8 cellular contexts compared by ENCODE assay signal in the genomic region with DNA sequence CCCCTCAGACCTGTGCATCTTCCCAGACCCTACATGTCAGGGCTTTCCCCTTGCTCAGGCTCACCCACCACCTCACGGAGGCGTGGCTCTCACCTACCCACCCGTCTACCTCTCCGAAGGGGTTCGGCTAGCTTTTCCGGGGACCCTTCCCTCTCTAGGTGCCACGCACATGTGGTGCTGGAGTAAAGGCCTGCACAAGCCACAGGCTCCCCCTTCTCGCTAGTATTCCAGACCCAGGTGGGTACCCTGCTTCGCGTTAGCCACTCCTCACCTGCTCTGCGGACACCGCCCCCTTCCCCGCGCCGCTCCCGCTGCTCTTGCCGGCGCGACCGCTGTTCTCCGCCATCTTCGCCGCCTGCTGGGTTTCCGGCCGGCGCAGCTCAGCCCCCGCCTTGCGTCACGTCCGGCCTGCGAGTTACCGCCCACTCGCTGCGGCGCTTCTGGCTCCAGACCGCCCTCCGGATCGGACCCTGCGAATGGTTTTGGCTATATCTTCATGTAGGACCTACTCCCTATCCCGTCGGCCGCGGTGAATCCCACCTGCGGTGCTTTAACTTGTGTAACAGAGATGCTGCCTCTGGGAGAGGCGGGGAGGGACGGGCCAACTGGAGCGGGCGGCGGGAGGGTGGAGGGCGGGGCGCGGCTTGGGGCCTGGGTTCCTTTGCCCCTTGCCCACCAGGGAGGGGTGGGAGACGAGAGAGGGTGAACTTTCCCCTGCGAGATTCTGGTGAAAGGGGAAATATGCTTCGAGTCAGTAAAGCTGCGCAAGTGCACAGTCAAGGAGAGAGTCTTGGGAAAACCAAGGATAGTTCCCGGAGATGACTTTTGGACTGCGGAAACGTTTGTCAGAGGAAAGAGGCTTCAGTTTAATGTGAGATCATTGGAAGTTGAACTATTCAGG. TPM values are rescaled to one million over a fixed set of nuclear protein-coding genes. Genes with fewer than 3 reads are reported as not detected.
A peak's percentile ranks its signal among the peaks of the same experiment; 100 is the strongest.
DNase-seq lines count a peak whose midpoint lies in the region; ATAC-seq and TF ChIP-seq lines count a peak whose summit lies in the region.

A gene with protein sequence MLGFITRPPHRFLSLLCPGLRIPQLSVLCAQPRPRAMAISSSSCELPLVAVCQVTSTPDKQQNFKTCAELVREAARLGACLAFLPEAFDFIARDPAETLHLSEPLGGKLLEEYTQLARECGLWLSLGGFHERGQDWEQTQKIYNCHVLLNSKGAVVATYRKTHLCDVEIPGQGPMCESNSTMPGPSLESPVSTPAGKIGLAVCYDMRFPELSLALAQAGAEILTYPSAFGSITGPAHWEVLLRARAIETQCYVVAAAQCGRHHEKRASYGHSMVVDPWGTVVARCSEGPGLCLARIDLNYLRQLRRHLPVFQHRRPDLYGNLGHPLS (plus strand): TSS at position 425 of the 901 bp plus-strand sequence. CDS start 72 bp downstream, at position 497.
A gene with protein sequence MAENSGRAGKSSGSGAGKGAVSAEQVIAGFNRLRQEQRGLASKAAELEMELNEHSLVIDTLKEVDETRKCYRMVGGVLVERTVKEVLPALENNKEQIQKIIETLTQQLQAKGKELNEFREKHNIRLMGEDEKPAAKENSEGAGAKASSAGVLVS (minus strand): TSS at position 357 of the 901 bp plus-strand sequence. CDS start 11 bp downstream, at position 346.

- H3K27ac Mint-ChIP-seq in IgD-negative memory B cell: peak within 1 kb of the TSS; percentile 86 to 96 (median 96)

- H3K4me1 ChIP-seq in Panc1 (ENCODE audit: control insufficient read depth, insufficient read depth, low read length): peaks cover 36% of the 10 kb centered on the region
- H3K4me1 ChIP-seq in mucosa of stomach (ENCODE audit: control insufficient read depth, insufficient read depth, low read length): peaks cover 26% of the 10 kb centered on the region

- peak within 1 kb of the TSS; percentile 98 for H3K27ac ChIP-seq in Panc1 (ENCODE audit: low read length)

- DNase-seq in DMS153 (lab: John Stamatoyannopoulos, UW): peak; percentile 58
- no peak for DNase-seq in Panc1 (ENCODE audit: low read depth, low spot score)
- peak; percentile 90 to 93 for DNase-seq in activated T-cell treated with anti-CD3 and anti-CD28 coated beads, Interleukin-2, amount 50 U/mL, for 48 hours
- DNase-seq in stimulated activated CD8-positive, alpha-beta memory T cell treated with anti-CD3 and anti-CD28 coated beads, Interleukin-4, amount 100 ng/mL, for 48 hours: peak; percentile 92

- H3K27me3 Mint-ChIP-seq in IgD-negative memory B cell: no peaks in the 10 kb centered on the region

- ATAC-seq in GM21529 (IDR thresholded peaks at IDR 0.05; ENCODE audit: unreplicated experiment) (peak; percentile 83), Panc1 (peak; percentile 92), esophagus mucosa (peak; percentile 71)

- H3K4me3 Mint-ChIP-seq in IgD-negative memory B cell: peak within 1 kb of the TSS; percentile 83 to 98 (median 94)

- H3K4me3 ChIP-seq in Panc1 (ENCODE audit: low read depth in 2 of 2, low read length in 2 of 2) (peak within 1 kb of the TSS; percentile 100), mucosa of stomach (ENCODE audit: low read length) (peak within 1 kb of the TSS; percentile 92)

- H3K4me1 Mint-ChIP-seq in IgD-negative memory B cell: peaks cover 38 to 57% (median 56%) of the 10 kb centered on the region in 3 donors

- in situ Hi-C loops in Panc1 (cut with HindIII; ENCODE audit: low pct_unique_long_range_greater_than_20kb, low sequenced_read_pairs): no loop called here

- no TSS peak for BruUV-seq in Panc1 (replicated peaks; lab: Mats Ljungman, UMichigan)

- H3K36me3 ChIP-seq in Panc1 (ENCODE audit: control insufficient read depth, insufficient read depth, low read length): peaks cover 19% of the 10 kb centered on the region
- H3K36me3 ChIP-seq in mucosa of stomach (ENCODE audit: control insufficient read depth, insufficient read depth, low read length): no peaks in the 10 kb centered on the region

- intact Hi-C loops in Panc1 (cut with micrococcal nuclease; ENCODE audit: unreplicated experiment): no loop called here

- TF ChIP-seq CTCF in Panc1 (IDR thresholded peaks at IDR 0.05): no peak

- H3K36me3 Mint-ChIP-seq in IgD-negative memory B cell: no peaks in the 10 kb centered on the region

- CTCF ChIA-PET in Panc1 (lab: Charles Lee): no interaction called here

- H3K9me3 Mint-ChIP-seq in IgD-negative memory B cell: no peaks in the 10 kb centered on the region

- H3K27me3 ChIP-seq in Panc1 (ENCODE audit: control insufficient read depth, insufficient read depth, low read length) (no peaks in the 10 kb centered on the region), mucosa of stomach (ENCODE audit: control insufficient read depth, insufficient read depth, low read length) (no peaks in the 10 kb centered on the region)

- no peaks in the 10 kb centered on the region for H3K9me3 ChIP-seq in Panc1 (ENCODE audit: control insufficient read depth, insufficient read depth, low read depth, low read length)
- no peaks in the 10 kb centered on the region for H3K9me3 ChIP-seq in mucosa of stomach (ENCODE audit: control insufficient read depth, low read length)

- POLR2A ChIA-PET in Panc1 (lab: Charles Lee): interaction anchor here (0.7 to 1.5 kb wide), 4 partner anchors 15 to 36 kb away, joined by 4 to 11 read pairs (median 8); a partner anchor contains a TSS

- peak within 1 kb of the TSS; percentile 91 for H3K9ac ChIP-seq in mucosa of stomach (ENCODE audit: low read length)

RNA-seq across cellular contexts. Expression of the first gene that starts in this region (rescaled TPM):
- 19.7 TPM for polyA plus RNA-seq in IgD-negative memory B cell
- 31.3 TPM for total RNA-seq in Panc1 (2021; ENCODE audit: unreplicated experiment)
- polyA plus RNA-seq in Panc1 (2012; ENCODE audit: insufficient read length): 26.8 TPM
- total RNA-seq in esophagus mucosa: 26.4 TPM

RNA-seq across cellular contexts. Expression of the second gene that starts in this region (rescaled TPM):
- polyA plus RNA-seq in IgD-negative memory B cell: 95.2 TPM
- total RNA-seq in Panc1 (2021; ENCODE audit: unreplicated experiment) (98.6 TPM), esophagus mucosa (46.2 TPM)
- 161 TPM for polyA plus RNA-seq in Panc1 (2012; ENCODE audit: insufficient read length)
